18 cellular contexts compared by ENCODE assay signal in the genomic region with DNA sequence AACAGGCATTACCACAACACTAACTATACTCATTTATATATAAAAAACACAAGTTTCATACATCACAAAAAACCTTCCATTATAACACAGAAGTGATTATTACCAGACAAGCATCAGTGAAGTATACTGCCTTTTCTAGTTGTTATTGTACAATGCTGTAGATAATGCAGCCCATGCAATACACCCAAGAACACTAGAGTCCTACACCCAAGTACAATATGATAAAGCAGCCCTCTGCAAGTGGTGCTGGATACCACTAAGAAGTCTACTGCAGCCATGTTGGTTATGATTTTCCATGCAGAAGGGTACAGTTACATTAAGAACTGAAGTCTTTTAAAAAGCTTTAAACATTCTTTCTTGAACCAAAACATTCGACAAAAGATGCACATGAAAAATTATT. TPM values are rescaled to one million over a fixed set of nuclear protein-coding genes. Genes with fewer than 3 reads are reported as not detected.
DNase-seq lines count a peak whose midpoint lies in the region; ATAC-seq, FAIRE-seq and TF ChIP-seq lines count a peak whose summit lies in the region.
"Had no signal": no experiment of that assay in that cellular context is flagged by ENCODE, and none has a peak within 500 bp of the region (broad histone marks: within the 10 kb centered on the region; RNA-seq: fewer than 3 reads in every experiment).

No MANE protein-coding gene starts in this region.

- 85 to 100% (median 89%) methylated on average over 1 of the region's 1 CpG for WGBS in psoas muscle, 3 donors
- 84 to 90% methylated on average over 1 of the region's 1 CpG for WGBS in aorta, 2 donors

- ATAC-seq in psoas muscle (no peak), aorta (ENCODE audit: low FRiP score) (no peak)
- ATAC-seq: PC-3 had no signal

- TF ChIP-seq CTCF in coronary artery (IDR thresholded peaks at IDR 0.05) (no peak), psoas muscle (IDR thresholded peaks at IDR 0.05) (no peak)

- H3K4me3 ChIP-seq in coronary artery (peak overlapping the region; percentile 10), psoas muscle (no peak overlapping the region), aorta (ENCODE audit: low read length in 2 of 2) (no peak overlapping the region)
- H3K4me3 ChIP-seq: SJSA1 had no signal

- no peak; the same call in 1 of the 2 replicates for TF ChIP-seq POLR2A in GM12891 (IDR thresholded peaks at IDR 0.05; ENCODE audit: low read depth, low read length)
- TF ChIP-seq POLR2A in H54 (IDR thresholded peaks at IDR 0.05; ENCODE audit: low read depth, low read length), result no peak

- H3K36me3 ChIP-seq in psoas muscle (ENCODE audit: insufficient read depth in 1 of 2, low read depth in 1 of 2), result peaks cover 5 to 80% of the 10 kb centered on the region in 2 donors
- peaks cover 2 to 13% of the 10 kb centered on the region in 2 donors for H3K36me3 ChIP-seq in aorta (ENCODE audit: control insufficient read depth in 1 of 2, insufficient read depth in 2 of 2, low read length in 1 of 2)

- no peak overlapping the region for H3K27ac ChIP-seq in coronary artery
- H3K27ac ChIP-seq in psoas muscle, result peak overlapping the region; percentile 99
- H3K27ac ChIP-seq in aorta (ENCODE audit: low read depth in 1 of 2, low read length in 2 of 2), result no peak overlapping the region
- H3K27ac ChIP-seq: SJSA1 had no signal

- H3K27me3 ChIP-seq in psoas muscle (ENCODE audit: insufficient read depth in 3 of 3, low read length in 2 of 3), result no peaks in the 10 kb centered on the region
- H3K27me3 ChIP-seq in aorta (ENCODE audit: control insufficient read depth in 1 of 2, insufficient read depth in 2 of 2, low read length in 1 of 2), result no peaks in the 10 kb centered on the region
- H3K27me3 ChIP-seq: BE2C, SJSA1 had no signal

- H3K4me1 ChIP-seq in psoas muscle (peaks cover 85% of the 10 kb centered on the region), aorta (ENCODE audit: control insufficient read depth in 1 of 2, insufficient read depth in 2 of 2, low read length in 2 of 2) (peaks cover 0 to 6% of the 10 kb centered on the region in 2 donors)

- intact Hi-C loops in psoas muscle (cut with DNase I), result loop anchor here (5.0 to 10.0 kb wide), 2 partner anchors 37 to 60 kb away; no protein-coding TSS in a partner anchor
- intact Hi-C loops in aorta (cut with DNase I), result loop anchor here in 1 of 2 donors (10.0 kb wide), 1 partner anchor 590 kb away; a partner anchor contains a TSS

- DNase-seq in GM12891 (ENCODE audit: insufficient read length, low spot score), result no peak
- DNase-seq in H54 (ENCODE audit: insufficient read length, low spot score), result no peak
- no peak for DNase-seq in coronary artery (ENCODE audit: low spot score)
- DNase-seq in psoas muscle, result no peak
- no peak for DNase-seq in HCEC 1CT
- no peak for DNase-seq in aorta
- no peak for DNase-seq in HEK293T (ENCODE audit: extremely low spot score)
- DNase-seq: BE2C; CD4-positive, alpha-beta memory T cell; GDM1; H7; KBM-7; NCI-H1436; NCI-H2029; NCI-H748 treated with DMSO at 0.1 percent for 48 hours; PC-3 had no signal

- CTCF ChIA-PET in HEK293T (lab: Yijun Ruan, JAX), result no interaction called here

- H3K9me3 ChIP-seq in psoas muscle (no peaks in the 10 kb centered on the region), aorta (ENCODE audit: control insufficient read depth, low read length) (no peaks in the 10 kb centered on the region)
- H3K9me3 ChIP-seq: BE2C, SJSA1 had no signal

- FAIRE-seq in GM12891 (lab: Jason Lieb, UNC) (peak; percentile 13), H54 (lab: Jason Lieb, UNC) (peak; percentile 86)
- FAIRE-seq: HTR-8/SVneo had no signal

- POLR2A ChIA-PET in HEK293T (lab: Yijun Ruan, JAX), result no interaction called here

TF ChIP-seq in GM12891, 5 proteins besides CTCF, POLR2A, EP300 and RAD21:
- peak; percentile 51; the same call in 1 of the 2 replicates for TF ChIP-seq POLR2AphosphoS5 (IDR thresholded peaks at IDR 0.05; ENCODE audit: low read depth, low read length)
- TF ChIP-seq SPI1 (IDR thresholded peaks at IDR 0.05; ENCODE audit: low read depth, low read length), result no peak
TF ChIP-seq in GM12891: peak in this region for 1.

TF ChIP-seq in HEK293T, 16 proteins besides CTCF, POLR2A, EP300 and RAD21:
- TF ChIP-seq FOXK2 (IDR thresholded peaks at IDR 0.05) (no peak), SP1 (IDR thresholded peaks at IDR 0.05) (no peak), CTBP1 (IDR thresholded peaks at IDR 0.05; ENCODE audit: borderline replicate concordance) (no peak), HDGF (IDR thresholded peaks at IDR 0.05; ENCODE audit: borderline replicate concordance) (no peak), ZNF384 (IDR thresholded peaks at IDR 0.05) (no peak), ARNT (IDR thresholded peaks at IDR 0.05) (no peak), ELF4 (IDR thresholded peaks at IDR 0.05) (no peak), FOXM1 (IDR thresholded peaks at IDR 0.05; ENCODE audit: borderline replicate concordance) (no peak), L3MBTL2 (conservative IDR thresholded peaks at IDR 0.05) (no peak), NFRKB (IDR thresholded peaks at IDR 0.05) (no peak)
- TF ChIP-seq, protein P1, sequence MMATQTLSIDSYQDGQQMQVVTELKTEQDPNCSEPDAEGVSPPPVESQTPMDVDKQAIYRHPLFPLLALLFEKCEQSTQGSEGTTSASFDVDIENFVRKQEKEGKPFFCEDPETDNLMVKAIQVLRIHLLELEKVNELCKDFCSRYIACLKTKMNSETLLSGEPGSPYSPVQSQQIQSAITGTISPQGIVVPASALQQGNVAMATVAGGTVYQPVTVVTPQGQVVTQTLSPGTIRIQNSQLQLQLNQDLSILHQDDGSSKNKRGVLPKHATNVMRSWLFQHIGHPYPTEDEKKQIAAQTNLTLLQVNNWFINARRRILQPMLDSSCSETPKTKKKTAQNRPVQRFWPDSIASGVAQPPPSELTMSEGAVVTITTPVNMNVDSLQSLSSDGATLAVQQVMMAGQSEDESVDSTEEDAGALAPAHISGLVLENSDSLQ (IDR thresholded peaks at IDR 0.05), result no peak

RNA-seq across cellular contexts. Expression of a gene that starts 10.3 kb away (rescaled TPM):
- 73.4 TPM for polyA plus RNA-seq in GM12891 (2012; ENCODE audit: low read depth, missing spikeins)
- total RNA-seq in psoas muscle (100 to 1,000 TPM; 466 to 795 (median 548) TPM), aorta (100 to 1,000 TPM; 138 to 205 TPM)
- polyA plus RNA-seq in psoas muscle (100 to 1,000 TPM in 2 of 3 donors, 10 to 100 TPM in 1; 77.7 to 951 (median 718) TPM), aorta (100 to 1,000 TPM in 1 of 2 donors, 10 to 100 TPM in 1; 79.4 to 147 TPM)
